ENCODE assay signal across 1 cellular context in the genomic region with DNA sequence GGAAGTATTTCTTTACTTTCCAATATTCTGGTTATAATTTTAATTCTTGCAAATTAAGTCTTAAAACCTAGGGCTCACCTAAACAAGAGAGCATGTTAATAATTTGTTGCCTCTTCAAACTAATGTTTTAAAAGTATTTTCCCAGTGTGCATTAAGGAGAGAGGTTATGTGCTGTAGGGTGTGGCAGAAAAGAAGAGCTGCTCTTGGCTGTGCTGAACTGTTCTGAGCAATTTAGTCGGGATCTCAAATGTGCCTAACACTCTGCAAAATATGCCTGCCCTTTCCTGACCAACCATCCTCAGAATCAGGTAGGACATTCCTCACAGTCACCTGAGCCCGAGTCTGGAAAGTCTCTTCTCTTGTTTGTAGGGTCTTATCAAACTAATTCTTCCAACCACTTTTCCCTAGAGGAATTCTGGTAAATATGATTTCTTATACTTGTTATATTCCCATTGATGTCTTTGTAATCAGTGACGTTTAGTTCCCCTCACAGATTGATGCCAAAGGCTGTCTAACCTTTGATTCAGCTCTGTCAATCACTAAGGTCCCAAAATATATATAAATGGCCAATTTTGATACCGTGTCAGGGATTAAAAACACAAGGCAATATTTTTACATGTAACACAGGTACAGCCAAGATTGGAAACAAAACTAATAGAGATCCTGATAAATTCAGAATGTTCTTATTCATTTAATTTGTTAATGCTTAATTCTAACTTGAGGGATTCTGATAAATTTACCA.
TF ChIP-seq lines count a peak whose summit lies in the region.

No MANE protein-coding gene starts in this region.

TF ChIP-seq in K562, 482 proteins besides CTCF, POLR2A, EP300 and RAD21 (continued from another document and continues in another):
- TF ChIP-seq, protein P1, sequence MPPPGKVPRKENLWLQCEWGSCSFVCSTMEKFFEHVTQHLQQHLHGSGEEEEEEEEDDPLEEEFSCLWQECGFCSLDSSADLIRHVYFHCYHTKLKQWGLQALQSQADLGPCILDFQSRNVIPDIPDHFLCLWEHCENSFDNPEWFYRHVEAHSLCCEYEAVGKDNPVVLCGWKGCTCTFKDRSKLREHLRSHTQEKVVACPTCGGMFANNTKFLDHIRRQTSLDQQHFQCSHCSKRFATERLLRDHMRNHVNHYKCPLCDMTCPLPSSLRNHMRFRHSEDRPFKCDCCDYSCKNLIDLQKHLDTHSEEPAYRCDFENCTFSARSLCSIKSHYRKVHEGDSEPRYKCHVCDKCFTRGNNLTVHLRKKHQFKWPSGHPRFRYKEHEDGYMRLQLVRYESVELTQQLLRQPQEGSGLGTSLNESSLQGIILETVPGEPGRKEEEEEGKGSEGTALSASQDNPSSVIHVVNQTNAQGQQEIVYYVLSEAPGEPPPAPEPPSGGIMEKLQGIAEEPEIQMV (tag; conservative IDR thresholded peaks at IDR 0.05; ENCODE audit: low read depth), result no peak
- TF ChIP-seq MYBL2 (IDR thresholded peaks at IDR 0.05; ENCODE audit: low read depth) (no peak), MYBL2 (CRISPR knock-in tag; IDR thresholded peaks at IDR 0.05; ENCODE audit: borderline replicate concordance) (no peak), FOXK1 (CRISPR knock-in tag; IDR thresholded peaks at IDR 0.05; ENCODE audit: borderline replicate concordance) (no peak), TCF7 (IDR thresholded peaks at IDR 0.05; ENCODE audit: borderline replicate concordance) (no peak), ZNF830 (CRISPR knock-in tag; IDR thresholded peaks at IDR 0.05) (0 out of 2 replicates have a peak, but pooled peaks have one; percentile 66), ZNF24 (IDR thresholded peaks at IDR 0.05) (no peak), CBX3 (IDR thresholded peaks at IDR 0.05; ENCODE audit: borderline replicate concordance in 1 of 2, low read length in 2 of 2) (no peak), TAL1 (IDR thresholded peaks at IDR 0.05) (no peak), SNRNP70 (optimal IDR thresholded peaks at IDR 0.05; ENCODE audit: low read depth, low read length) (no peak), ZNF717 (CRISPR knock-in tag; IDR thresholded peaks at IDR 0.05) (no peak), PML (IDR thresholded peaks at IDR 0.05; ENCODE audit: low read length) (no peak), POLR3G (IDR thresholded peaks at IDR 0.05; ENCODE audit: extremely low read depth, insufficient read length, insufficient replicate concordance) (no peak)
- TF ChIP-seq, protein P2, sequence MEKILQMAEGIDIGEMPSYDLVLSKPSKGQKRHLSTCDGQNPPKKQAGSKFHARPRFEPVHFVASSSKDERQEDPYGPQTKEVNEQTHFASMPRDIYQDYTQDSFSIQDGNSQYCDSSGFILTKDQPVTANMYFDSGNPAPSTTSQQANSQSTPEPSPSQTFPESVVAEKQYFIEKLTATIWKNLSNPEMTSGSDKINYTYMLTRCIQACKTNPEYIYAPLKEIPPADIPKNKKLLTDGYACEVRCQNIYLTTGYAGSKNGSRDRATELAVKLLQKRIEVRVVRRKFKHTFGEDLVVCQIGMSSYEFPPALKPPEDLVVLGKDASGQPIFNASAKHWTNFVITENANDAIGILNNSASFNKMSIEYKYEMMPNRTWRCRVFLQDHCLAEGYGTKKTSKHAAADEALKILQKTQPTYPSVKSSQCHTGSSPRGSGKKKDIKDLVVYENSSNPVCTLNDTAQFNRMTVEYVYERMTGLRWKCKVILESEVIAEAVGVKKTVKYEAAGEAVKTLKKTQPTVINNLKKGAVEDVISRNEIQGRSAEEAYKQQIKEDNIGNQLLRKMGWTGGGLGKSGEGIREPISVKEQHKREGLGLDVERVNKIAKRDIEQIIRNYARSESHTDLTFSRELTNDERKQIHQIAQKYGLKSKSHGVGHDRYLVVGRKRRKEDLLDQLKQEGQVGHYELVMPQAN (IDR thresholded peaks at IDR 0.05; ENCODE audit: borderline replicate concordance), result no peak; the same call in 1 of the 2 replicates
- TF ChIP-seq, protein P3, sequence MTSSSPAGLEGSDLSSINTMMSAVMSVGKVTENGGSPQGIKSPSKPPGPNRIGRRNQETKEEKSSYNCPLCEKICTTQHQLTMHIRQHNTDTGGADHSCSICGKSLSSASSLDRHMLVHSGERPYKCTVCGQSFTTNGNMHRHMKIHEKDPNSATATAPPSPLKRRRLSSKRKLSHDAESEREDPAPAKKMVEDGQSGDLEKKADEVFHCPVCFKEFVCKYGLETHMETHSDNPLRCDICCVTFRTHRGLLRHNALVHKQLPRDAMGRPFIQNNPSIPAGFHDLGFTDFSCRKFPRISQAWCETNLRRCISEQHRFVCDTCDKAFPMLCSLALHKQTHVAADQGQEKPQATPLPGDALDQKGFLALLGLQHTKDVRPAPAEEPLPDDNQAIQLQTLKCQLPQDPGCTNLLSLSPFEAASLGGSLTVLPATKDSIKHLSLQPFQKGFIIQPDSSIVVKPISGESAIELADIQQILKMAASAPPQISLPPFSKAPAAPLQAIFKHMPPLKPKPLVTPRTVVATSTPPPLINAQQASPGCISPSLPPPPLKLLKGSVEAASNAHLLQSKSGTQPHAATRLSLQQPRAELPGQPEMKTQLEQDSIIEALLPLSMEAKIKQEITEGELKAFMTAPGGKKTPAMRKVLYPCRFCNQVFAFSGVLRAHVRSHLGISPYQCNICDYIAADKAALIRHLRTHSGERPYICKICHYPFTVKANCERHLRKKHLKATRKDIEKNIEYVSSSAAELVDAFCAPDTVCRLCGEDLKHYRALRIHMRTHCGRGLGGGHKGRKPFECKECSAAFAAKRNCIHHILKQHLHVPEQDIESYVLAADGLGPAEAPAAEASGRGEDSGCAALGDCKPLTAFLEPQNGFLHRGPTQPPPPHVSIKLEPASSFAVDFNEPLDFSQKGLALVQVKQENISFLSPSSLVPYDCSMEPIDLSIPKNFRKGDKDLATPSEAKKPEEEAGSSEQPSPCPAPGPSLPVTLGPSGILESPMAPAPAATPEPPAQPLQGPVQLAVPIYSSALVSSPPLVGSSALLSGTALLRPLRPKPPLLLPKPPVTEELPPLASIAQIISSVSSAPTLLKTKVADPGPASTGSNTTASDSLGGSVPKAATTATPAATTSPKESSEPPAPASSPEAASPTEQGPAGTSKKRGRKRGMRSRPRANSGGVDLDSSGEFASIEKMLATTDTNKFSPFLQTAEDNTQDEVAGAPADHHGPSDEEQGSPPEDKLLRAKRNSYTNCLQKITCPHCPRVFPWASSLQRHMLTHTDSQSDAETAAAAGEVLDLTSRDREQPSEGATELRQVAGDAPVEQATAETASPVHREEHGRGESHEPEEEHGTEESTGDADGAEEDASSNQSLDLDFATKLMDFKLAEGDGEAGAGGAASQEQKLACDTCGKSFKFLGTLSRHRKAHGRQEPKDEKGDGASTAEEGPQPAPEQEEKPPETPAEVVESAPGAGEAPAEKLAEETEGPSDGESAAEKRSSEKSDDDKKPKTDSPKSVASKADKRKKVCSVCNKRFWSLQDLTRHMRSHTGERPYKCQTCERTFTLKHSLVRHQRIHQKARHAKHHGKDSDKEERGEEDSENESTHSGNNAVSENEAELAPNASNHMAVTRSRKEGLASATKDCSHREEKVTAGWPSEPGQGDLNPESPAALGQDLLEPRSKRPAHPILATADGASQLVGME (CRISPR knock-in tag; IDR thresholded peaks at IDR 0.05), result no peak
- TF ChIP-seq, protein P4, sequence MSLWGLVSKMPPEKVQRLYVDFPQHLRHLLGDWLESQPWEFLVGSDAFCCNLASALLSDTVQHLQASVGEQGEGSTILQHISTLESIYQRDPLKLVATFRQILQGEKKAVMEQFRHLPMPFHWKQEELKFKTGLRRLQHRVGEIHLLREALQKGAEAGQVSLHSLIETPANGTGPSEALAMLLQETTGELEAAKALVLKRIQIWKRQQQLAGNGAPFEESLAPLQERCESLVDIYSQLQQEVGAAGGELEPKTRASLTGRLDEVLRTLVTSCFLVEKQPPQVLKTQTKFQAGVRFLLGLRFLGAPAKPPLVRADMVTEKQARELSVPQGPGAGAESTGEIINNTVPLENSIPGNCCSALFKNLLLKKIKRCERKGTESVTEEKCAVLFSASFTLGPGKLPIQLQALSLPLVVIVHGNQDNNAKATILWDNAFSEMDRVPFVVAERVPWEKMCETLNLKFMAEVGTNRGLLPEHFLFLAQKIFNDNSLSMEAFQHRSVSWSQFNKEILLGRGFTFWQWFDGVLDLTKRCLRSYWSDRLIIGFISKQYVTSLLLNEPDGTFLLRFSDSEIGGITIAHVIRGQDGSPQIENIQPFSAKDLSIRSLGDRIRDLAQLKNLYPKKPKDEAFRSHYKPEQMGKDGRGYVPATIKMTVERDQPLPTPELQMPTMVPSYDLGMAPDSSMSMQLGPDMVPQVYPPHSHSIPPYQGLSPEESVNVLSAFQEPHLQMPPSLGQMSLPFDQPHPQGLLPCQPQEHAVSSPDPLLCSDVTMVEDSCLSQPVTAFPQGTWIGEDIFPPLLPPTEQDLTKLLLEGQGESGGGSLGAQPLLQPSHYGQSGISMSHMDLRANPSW (CRISPR knock-in tag; IDR thresholded peaks at IDR 0.05), result no peak
- TF ChIP-seq, protein P5, sequence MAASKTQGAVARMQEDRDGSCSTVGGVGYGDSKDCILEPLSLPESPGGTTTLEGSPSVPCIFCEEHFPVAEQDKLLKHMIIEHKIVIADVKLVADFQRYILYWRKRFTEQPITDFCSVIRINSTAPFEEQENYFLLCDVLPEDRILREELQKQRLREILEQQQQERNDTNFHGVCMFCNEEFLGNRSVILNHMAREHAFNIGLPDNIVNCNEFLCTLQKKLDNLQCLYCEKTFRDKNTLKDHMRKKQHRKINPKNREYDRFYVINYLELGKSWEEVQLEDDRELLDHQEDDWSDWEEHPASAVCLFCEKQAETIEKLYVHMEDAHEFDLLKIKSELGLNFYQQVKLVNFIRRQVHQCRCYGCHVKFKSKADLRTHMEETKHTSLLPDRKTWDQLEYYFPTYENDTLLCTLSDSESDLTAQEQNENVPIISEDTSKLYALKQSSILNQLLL (CRISPR knock-in tag; IDR thresholded peaks at IDR 0.05; ENCODE audit: borderline replicate concordance), result no peak
- TF ChIP-seq, protein P6, sequence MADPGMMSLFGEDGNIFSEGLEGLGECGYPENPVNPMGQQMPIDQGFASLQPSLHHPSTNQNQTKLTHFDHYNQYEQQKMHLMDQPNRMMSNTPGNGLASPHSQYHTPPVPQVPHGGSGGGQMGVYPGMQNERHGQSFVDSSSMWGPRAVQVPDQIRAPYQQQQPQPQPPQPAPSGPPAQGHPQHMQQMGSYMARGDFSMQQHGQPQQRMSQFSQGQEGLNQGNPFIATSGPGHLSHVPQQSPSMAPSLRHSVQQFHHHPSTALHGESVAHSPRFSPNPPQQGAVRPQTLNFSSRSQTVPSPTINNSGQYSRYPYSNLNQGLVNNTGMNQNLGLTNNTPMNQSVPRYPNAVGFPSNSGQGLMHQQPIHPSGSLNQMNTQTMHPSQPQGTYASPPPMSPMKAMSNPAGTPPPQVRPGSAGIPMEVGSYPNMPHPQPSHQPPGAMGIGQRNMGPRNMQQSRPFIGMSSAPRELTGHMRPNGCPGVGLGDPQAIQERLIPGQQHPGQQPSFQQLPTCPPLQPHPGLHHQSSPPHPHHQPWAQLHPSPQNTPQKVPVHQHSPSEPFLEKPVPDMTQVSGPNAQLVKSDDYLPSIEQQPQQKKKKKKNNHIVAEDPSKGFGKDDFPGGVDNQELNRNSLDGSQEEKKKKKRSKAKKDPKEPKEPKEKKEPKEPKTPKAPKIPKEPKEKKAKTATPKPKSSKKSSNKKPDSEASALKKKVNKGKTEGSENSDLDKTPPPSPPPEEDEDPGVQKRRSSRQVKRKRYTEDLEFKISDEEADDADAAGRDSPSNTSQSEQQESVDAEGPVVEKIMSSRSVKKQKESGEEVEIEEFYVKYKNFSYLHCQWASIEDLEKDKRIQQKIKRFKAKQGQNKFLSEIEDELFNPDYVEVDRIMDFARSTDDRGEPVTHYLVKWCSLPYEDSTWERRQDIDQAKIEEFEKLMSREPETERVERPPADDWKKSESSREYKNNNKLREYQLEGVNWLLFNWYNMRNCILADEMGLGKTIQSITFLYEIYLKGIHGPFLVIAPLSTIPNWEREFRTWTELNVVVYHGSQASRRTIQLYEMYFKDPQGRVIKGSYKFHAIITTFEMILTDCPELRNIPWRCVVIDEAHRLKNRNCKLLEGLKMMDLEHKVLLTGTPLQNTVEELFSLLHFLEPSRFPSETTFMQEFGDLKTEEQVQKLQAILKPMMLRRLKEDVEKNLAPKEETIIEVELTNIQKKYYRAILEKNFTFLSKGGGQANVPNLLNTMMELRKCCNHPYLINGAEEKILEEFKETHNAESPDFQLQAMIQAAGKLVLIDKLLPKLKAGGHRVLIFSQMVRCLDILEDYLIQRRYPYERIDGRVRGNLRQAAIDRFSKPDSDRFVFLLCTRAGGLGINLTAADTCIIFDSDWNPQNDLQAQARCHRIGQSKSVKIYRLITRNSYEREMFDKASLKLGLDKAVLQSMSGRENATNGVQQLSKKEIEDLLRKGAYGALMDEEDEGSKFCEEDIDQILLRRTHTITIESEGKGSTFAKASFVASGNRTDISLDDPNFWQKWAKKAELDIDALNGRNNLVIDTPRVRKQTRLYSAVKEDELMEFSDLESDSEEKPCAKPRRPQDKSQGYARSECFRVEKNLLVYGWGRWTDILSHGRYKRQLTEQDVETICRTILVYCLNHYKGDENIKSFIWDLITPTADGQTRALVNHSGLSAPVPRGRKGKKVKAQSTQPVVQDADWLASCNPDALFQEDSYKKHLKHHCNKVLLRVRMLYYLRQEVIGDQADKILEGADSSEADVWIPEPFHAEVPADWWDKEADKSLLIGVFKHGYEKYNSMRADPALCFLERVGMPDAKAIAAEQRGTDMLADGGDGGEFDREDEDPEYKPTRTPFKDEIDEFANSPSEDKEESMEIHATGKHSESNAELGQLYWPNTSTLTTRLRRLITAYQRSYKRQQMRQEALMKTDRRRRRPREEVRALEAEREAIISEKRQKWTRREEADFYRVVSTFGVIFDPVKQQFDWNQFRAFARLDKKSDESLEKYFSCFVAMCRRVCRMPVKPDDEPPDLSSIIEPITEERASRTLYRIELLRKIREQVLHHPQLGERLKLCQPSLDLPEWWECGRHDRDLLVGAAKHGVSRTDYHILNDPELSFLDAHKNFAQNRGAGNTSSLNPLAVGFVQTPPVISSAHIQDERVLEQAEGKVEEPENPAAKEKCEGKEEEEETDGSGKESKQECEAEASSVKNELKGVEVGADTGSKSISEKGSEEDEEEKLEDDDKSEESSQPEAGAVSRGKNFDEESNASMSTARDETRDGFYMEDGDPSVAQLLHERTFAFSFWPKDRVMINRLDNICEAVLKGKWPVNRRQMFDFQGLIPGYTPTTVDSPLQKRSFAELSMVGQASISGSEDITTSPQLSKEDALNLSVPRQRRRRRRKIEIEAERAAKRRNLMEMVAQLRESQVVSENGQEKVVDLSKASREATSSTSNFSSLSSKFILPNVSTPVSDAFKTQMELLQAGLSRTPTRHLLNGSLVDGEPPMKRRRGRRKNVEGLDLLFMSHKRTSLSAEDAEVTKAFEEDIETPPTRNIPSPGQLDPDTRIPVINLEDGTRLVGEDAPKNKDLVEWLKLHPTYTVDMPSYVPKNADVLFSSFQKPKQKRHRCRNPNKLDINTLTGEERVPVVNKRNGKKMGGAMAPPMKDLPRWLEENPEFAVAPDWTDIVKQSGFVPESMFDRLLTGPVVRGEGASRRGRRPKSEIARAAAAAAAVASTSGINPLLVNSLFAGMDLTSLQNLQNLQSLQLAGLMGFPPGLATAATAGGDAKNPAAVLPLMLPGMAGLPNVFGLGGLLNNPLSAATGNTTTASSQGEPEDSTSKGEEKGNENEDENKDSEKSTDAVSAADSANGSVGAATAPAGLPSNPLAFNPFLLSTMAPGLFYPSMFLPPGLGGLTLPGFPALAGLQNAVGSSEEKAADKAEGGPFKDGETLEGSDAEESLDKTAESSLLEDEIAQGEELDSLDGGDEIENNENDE (IDR thresholded peaks at IDR 0.05; ENCODE audit: low read depth, low read length), result no peak
